ENCODE assay signal across 10 cellular contexts in the genomic region with DNA sequence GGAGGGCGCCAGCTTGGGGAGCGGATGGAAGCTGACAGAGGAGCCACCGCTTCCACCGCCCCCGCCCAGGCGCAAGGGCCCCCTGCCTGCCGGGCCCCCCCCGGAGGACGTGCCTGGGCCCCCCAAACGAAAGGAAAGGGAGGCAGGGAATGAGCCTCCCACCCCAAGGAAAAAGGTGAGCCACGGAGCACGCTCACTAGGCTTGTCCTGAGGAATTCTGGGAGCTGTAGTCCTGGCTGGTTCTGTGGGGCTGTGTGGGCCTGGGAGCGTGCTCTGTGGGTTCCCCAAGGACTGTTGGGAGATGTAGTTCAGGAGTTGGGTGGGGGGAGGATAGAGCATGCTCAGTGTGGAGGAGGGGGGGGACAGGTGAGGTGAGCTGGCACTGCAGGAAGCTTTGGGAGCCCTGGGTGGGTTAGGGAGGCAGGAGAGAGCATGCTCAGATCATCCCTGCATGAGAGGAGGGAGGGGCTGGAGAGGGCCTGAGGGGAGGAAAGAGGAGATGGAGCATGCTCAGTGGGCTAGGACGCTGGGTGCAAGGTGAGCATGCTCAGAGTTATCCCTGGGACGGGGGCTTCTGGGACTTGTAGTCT. TPM values are rescaled to one million over a fixed set of nuclear protein-coding genes. Genes with fewer than 3 reads are reported as not detected.
DNase-seq lines count a peak whose midpoint lies in the region; ATAC-seq, FAIRE-seq and TF ChIP-seq lines count a peak whose summit lies in the region.
"Had no signal": no experiment of that assay in that cellular context is flagged by ENCODE, and none has a peak within 500 bp of the region (broad histone marks: within the 10 kb centered on the region; RNA-seq: fewer than 3 reads in every experiment).

No MANE protein-coding gene starts in this region.

- no peaks in the 10 kb centered on the region for H3K9me3 ChIP-seq in psoas muscle
- H3K9me3 ChIP-seq: Peyer's patch had no signal

- WGBS in psoas muscle, 3 donors, result 52 to 68% (median 61%) methylated on average over 15 of the region's 15 CpGs

- H3K27me3 Mint-ChIP-seq in activated CD4-positive, alpha-beta T cell treated with anti-CD3 and anti-CD28 coated beads, Interleukin-2, amount 10 ng/mL, durations not matched to agents 24 days and 14 days, result no peaks in the 10 kb centered on the region

- no peaks in the 10 kb centered on the region for H3K27me3 ChIP-seq in psoas muscle (ENCODE audit: insufficient read depth in 3 of 3, low read length in 2 of 3)
- H3K27me3 ChIP-seq: Peyer's patch had no signal

- intact Hi-C loops in activated CD4-positive, alpha-beta T cell treated with anti-CD3 and anti-CD28 coated beads, Interleukin-2, amount 10 ng/mL, durations not matched to agents 24 days and 14 days (cut with micrococcal nuclease), result no loop called here
- intact Hi-C loops in psoas muscle (cut with DNase I), result no loop called here

- peaks cover 23% of the 10 kb centered on the region for H3K36me3 Mint-ChIP-seq in activated CD4-positive, alpha-beta T cell treated with anti-CD3 and anti-CD28 coated beads, Interleukin-2, amount 10 ng/mL, durations not matched to agents 24 days and 14 days (ENCODE audit: low read depth)

- H3K4me1 ChIP-seq in psoas muscle, result no peaks in the 10 kb centered on the region

- H3K4me3 Mint-ChIP-seq in activated CD4-positive, alpha-beta T cell treated with anti-CD3 and anti-CD28 coated beads, Interleukin-2, amount 10 ng/mL, durations not matched to agents 24 days and 14 days, result no peak overlapping the region

- H3K4me3 ChIP-seq in psoas muscle, result no peak overlapping the region
- H3K4me3 ChIP-seq: Peyer's patch had no signal

- peaks cover 5 to 30% of the 10 kb centered on the region in 2 donors for H3K36me3 ChIP-seq in psoas muscle (ENCODE audit: insufficient read depth in 1 of 2, low read depth in 1 of 2)

- no peak overlapping the region for H3K27ac ChIP-seq in psoas muscle
- H3K27ac ChIP-seq: Peyer's patch had no signal

- H3K4me1 Mint-ChIP-seq in activated CD4-positive, alpha-beta T cell treated with anti-CD3 and anti-CD28 coated beads, Interleukin-2, amount 10 ng/mL, durations not matched to agents 24 days and 14 days, result peaks cover 21% of the 10 kb centered on the region

- H3K9me3 Mint-ChIP-seq in activated CD4-positive, alpha-beta T cell treated with anti-CD3 and anti-CD28 coated beads, Interleukin-2, amount 10 ng/mL, durations not matched to agents 24 days and 14 days, result no peaks in the 10 kb centered on the region

- no peak for TF ChIP-seq CTCF in psoas muscle (IDR thresholded peaks at IDR 0.05)

- DNase-seq in SIG-M5 treated with dmso at 0.1 percent for 504 hours (lab: John Stamatoyannopoulos, UW; ENCODE audit: unreplicated experiment), result peak; percentile 24
- DNase-seq in SIG-M5 (lab: John Stamatoyannopoulos, UW), result no peak
- peak; percentile 50 for DNase-seq in NCI-H2029 (lab: John Stamatoyannopoulos, UW)
- DNase-seq in activated CD4-positive, alpha-beta T cell treated with anti-CD3 and anti-CD28 coated beads, Interleukin-2, amount 10 ng/mL, durations not matched to agents 24 days and 14 days, result peak; percentile 78
- peak; percentile 71 to 77 for DNase-seq in frontal cortex (ENCODE audit: low spot score in 2 of 2)
- DNase-seq in psoas muscle, result peak in 1 of 2 donors; percentile 69

- H3K27ac Mint-ChIP-seq in activated CD4-positive, alpha-beta T cell treated with anti-CD3 and anti-CD28 coated beads, Interleukin-2, amount 10 ng/mL, durations not matched to agents 24 days and 14 days, result no peak overlapping the region

- FAIRE-seq in frontal cortex (lab: Jason Lieb, UNC), result no peak
- FAIRE-seq: A204.1 had no signal

- ATAC-seq in psoas muscle (peak; percentile 16 to 43 (median 27)), HG02798 (IDR thresholded peaks at IDR 0.05; ENCODE audit: poor library complexity, unreplicated experiment) (no peak), HG03378 (IDR thresholded peaks at IDR 0.05; ENCODE audit: unreplicated experiment) (no peak)

RNA-seq across cellular contexts. Expression of a gene that starts 4.5 kb away (rescaled TPM):
- 35.9 and 36.5 TPM in 2 replicates for total RNA-seq in activated CD4-positive, alpha-beta T cell treated with anti-CD3 and anti-CD28 coated beads, Interleukin-2, amount 10 ng/mL, durations not matched to agents 24 days and 14 days
- total RNA-seq in frontal cortex, result 66.4 TPM
- 1 to 10 TPM; 3.4 to 4.2 (median 4.1) TPM for total RNA-seq in psoas muscle
- polyA plus RNA-seq in psoas muscle, result 1 to 10 TPM; 2.8 to 5.4 (median 2.8) TPM

RNA-seq across cellular contexts. Expression of a gene that starts 21.0 kb away (rescaled TPM):
- total RNA-seq in activated CD4-positive, alpha-beta T cell treated with anti-CD3 and anti-CD28 coated beads, Interleukin-2, amount 10 ng/mL, durations not matched to agents 24 days and 14 days, result 11.8 and 12.7 TPM in 2 replicates
- total RNA-seq in frontal cortex (4.1 TPM), psoas muscle (1 to 10 TPM; 3.6 to 5.8 (median 5.5) TPM)
- 1 to 10 TPM; 3.5 to 6.0 (median 4.0) TPM for polyA plus RNA-seq in psoas muscle

RNA-seq across cellular contexts. Expression of a gene that starts 29.7 kb away (rescaled TPM):
- 30.7 and 31.5 TPM in 2 replicates for total RNA-seq in activated CD4-positive, alpha-beta T cell treated with anti-CD3 and anti-CD28 coated beads, Interleukin-2, amount 10 ng/mL, durations not matched to agents 24 days and 14 days
- total RNA-seq in frontal cortex, result 1.6 TPM
- total RNA-seq in psoas muscle, result 10 to 100 TPM; 13.3 to 19.0 (median 16.2) TPM
- polyA plus RNA-seq in psoas muscle, result 10 to 100 TPM in 1 of 3 donors, 1 to 10 TPM in 2; 7.9 to 15.9 (median 9.4) TPM

RNA-seq across cellular contexts. Expression of a gene that starts 31.5 kb away (rescaled TPM):
- total RNA-seq in activated CD4-positive, alpha-beta T cell treated with anti-CD3 and anti-CD28 coated beads, Interleukin-2, amount 10 ng/mL, durations not matched to agents 24 days and 14 days, result 0.17 and 0.33 TPM in 2 replicates
- 0.41 TPM for total RNA-seq in frontal cortex
- 10 to 100 TPM in 1 of 4 donors, 1 to 10 TPM in 3; 8.5 to 16.6 (median 9.4) TPM for total RNA-seq in psoas muscle
- 1 to 10 TPM; 4.9 to 5.5 (median 5.2) TPM for polyA plus RNA-seq in psoas muscle

RNA-seq across cellular contexts. Expression of a gene that starts 34.0 kb away (rescaled TPM):
- 23.9 and 24.5 TPM in 2 replicates for total RNA-seq in activated CD4-positive, alpha-beta T cell treated with anti-CD3 and anti-CD28 coated beads, Interleukin-2, amount 10 ng/mL, durations not matched to agents 24 days and 14 days
- total RNA-seq in frontal cortex (41.6 TPM), psoas muscle (10 to 100 TPM; 13.9 to 18.1 (median 15.1) TPM)
- 10 to 100 TPM; 18.9 to 40.9 (median 30.2) TPM for polyA plus RNA-seq in psoas muscle

Comparison
In these comparisons a context has a peak if more than half of its experiments do, and no peak if none do; other contexts are left out.
1. ATAC-seq: peak in psoas muscle (4 of 4); none in HG02798 (single experiment) and HG03378 (single experiment).